ENCODE assay signal across 1 cellular context in genomic region chr5:139394123-139394653, GRCh38.
TF ChIP-seq lines count a peak whose summit lies in the region.

No MANE protein-coding gene starts in this region.

TF ChIP-seq in SK-N-SH, 30 proteins besides CTCF, POLR2A, EP300 and RAD21:
- no peak for TF ChIP-seq ZBTB33 (IDR thresholded peaks at IDR 0.05; ENCODE audit: borderline replicate concordance, low read depth)
- TF ChIP-seq MAX (IDR thresholded peaks at IDR 0.05; ENCODE audit: low read depth) = 0 out of 2 replicates have a peak, but pooled peaks have one; percentile 19
- no peak for TF ChIP-seq TAF1 (IDR thresholded peaks at IDR 0.05; ENCODE audit: borderline replicate concordance, low read depth, low read length)
- no peak for TF ChIP-seq NFIC (IDR thresholded peaks at IDR 0.05; ENCODE audit: borderline replicate concordance)
- no peak for TF ChIP-seq USF1 (IDR thresholded peaks at IDR 0.05; ENCODE audit: borderline replicate concordance, low read depth)
- no peak for TF ChIP-seq SMC3 (IDR thresholded peaks at IDR 0.05; ENCODE audit: low read depth, low read length)
